In genomic region chr11:123568367-123568870, GRCh38 we compare ENCODE assay signal across 13 cellular contexts.
A peak's percentile ranks its signal among the peaks of the same experiment; 100 is the strongest.
DNase-seq lines count a peak whose midpoint lies in the region; ATAC-seq and TF ChIP-seq lines count a peak whose summit lies in the region.
"Had no signal": no experiment of that assay in that cellular context is flagged by ENCODE, and none has a peak within 500 bp of the region (broad histone marks: within the 10 kb centered on the region; RNA-seq: fewer than 3 reads in every experiment).

No MANE protein-coding gene starts in this region.

- H3K4me3 ChIP-seq in Karpas-422 (ENCODE audit: low read length) (no peak overlapping the region), psoas muscle (no peak overlapping the region), right lobe of liver (no peak overlapping the region)
- H3K4me3 ChIP-seq: BLaER1 treated with 17β-estradiol and CSF1 and Interleukin-3, amounts not matched to agents 10 nM and 100 nM had no signal

- peak overlapping the region; percentile 42; the same call in 1 of the 2 replicates for H3K9ac ChIP-seq in Karpas-422 (ENCODE audit: low read length)
- H3K9ac ChIP-seq: BLaER1 treated with 17β-estradiol and CSF1 and Interleukin-3, amounts not matched to agents 10 nM and 100 nM had no signal

- H2AFZ ChIP-seq in Karpas-422 (ENCODE audit: low read length): no peak overlapping the region

- ATAC-seq in psoas muscle: no peak
- ATAC-seq in right lobe of liver: no peak
- ATAC-seq in GM19395 (IDR thresholded peaks at IDR 0.05; ENCODE audit: unreplicated experiment): no peak
- ATAC-seq: CD8-positive, alpha-beta T cell had no signal

- H3K27ac ChIP-seq in Karpas-422 (ENCODE audit: low read length) (peak overlapping the region; percentile 99), caudate nucleus (ENCODE audit: low read depth, low read length) (peak overlapping the region; percentile 77), layer of hippocampus (ENCODE audit: low read depth, low read length) (peak overlapping the region; percentile 55), psoas muscle (no peak overlapping the region), right lobe of liver (no peak overlapping the region)
- H3K27ac ChIP-seq: BLaER1 treated with 17β-estradiol and CSF1 and Interleukin-3, amounts not matched to agents 10 nM and 100 nM; HL-60 had no signal

- peak overlapping the region; percentile 46 for H3K4me2 ChIP-seq in Karpas-422 (ENCODE audit: low read depth, low read length, poor library complexity, severe bottlenecking)
- H3K4me2 ChIP-seq: BLaER1 treated with 17β-estradiol and CSF1 and Interleukin-3, amounts not matched to agents 10 nM and 100 nM had no signal

- peaks cover 82% of the 10 kb centered on the region for H3K79me2 ChIP-seq in Karpas-422 (ENCODE audit: low read length)

- TF ChIP-seq CTCF in psoas muscle (IDR thresholded peaks at IDR 0.05): no peak
- TF ChIP-seq CTCF in right lobe of liver (IDR thresholded peaks at IDR 0.05): no peak

- H3K36me3 ChIP-seq in Karpas-422 (ENCODE audit: insufficient read depth, low read length) (peaks cover 23% of the 10 kb centered on the region), psoas muscle (ENCODE audit: insufficient read depth in 1 of 2, low read depth in 1 of 2) (no peaks in the 10 kb centered on the region), right lobe of liver (no peaks in the 10 kb centered on the region)
- H3K36me3 ChIP-seq: BLaER1 treated with 17β-estradiol and CSF1 and Interleukin-3, amounts not matched to agents 10 nM and 100 nM had no signal

- DNase-seq in Karpas-422 (no peak), caudate nucleus (lab: John Stamatoyannopoulos, UW) (peak in 1 of 61 donors; percentile 53), psoas muscle (no peak), right lobe of liver (no peak)
- DNase-seq in stimulated activated CD4-positive, alpha-beta T cell treated with anti-CD3 and anti-CD28 coated beads, Interleukin-4, amount 100 ng/mL, for 1 hour: no peak
- DNase-seq: Calu3; CD8-positive, alpha-beta T cell; DMS79 treated with DMSO at 0.1 percent for 48 hours; HCEC 1CT had no signal

- intact Hi-C loops in psoas muscle (cut with DNase I): no loop called here
- intact Hi-C loops in right lobe of liver (cut with DNase I): no loop called here

- no peaks in the 10 kb centered on the region for H3K9me2 ChIP-seq in Karpas-422 (replicated peaks; ENCODE audit: insufficient read depth, low read length)

- H3K4me1 ChIP-seq in Karpas-422 (ENCODE audit: low read length): peaks cover 100% of the 10 kb centered on the region
- no peaks in the 10 kb centered on the region for H3K4me1 ChIP-seq in psoas muscle
- H3K4me1 ChIP-seq in right lobe of liver: no peaks in the 10 kb centered on the region

- H4K20me1 ChIP-seq in Karpas-422 (ENCODE audit: insufficient read depth, low read depth, low read length): no peaks in the 10 kb centered on the region

- WGBS in psoas muscle, 3 donors: 75 to 77% (median 76%) methylated on average over 7 of the region's 7 CpGs
- WGBS in right lobe of liver (ENCODE audit: insufficient coverage, low coverage, low lambda C conversion rate, missing lambda C conversion rate): 48% methylated on average over 3 of the region's 7 CpGs

- H3K9me3 ChIP-seq in Karpas-422 (ENCODE audit: low read length): no peaks in the 10 kb centered on the region
- no peaks in the 10 kb centered on the region for H3K9me3 ChIP-seq in psoas muscle
- H3K9me3 ChIP-seq in right lobe of liver: no peaks in the 10 kb centered on the region
- H3K9me3 ChIP-seq: BLaER1 treated with 17β-estradiol and CSF1 and Interleukin-3, amounts not matched to agents 10 nM and 100 nM had no signal

- no peak for TF ChIP-seq POLR2A in right lobe of liver (IDR thresholded peaks at IDR 0.05)

- H3K27me3 ChIP-seq in Karpas-422 (ENCODE audit: low read length) (no peaks in the 10 kb centered on the region), layer of hippocampus (ENCODE audit: control insufficient read depth, insufficient read depth, low read length) (no peaks in the 10 kb centered on the region), psoas muscle (ENCODE audit: insufficient read depth in 3 of 3, low read length in 2 of 3) (no peaks in the 10 kb centered on the region), right lobe of liver (no peaks in the 10 kb centered on the region)
- H3K27me3 ChIP-seq: BLaER1 treated with 17β-estradiol and CSF1 and Interleukin-3, amounts not matched to agents 10 nM and 100 nM had no signal

Comparison
In these comparisons a context has a peak if more than half of its experiments do, and no peak if none do; other contexts are left out.
1. H3K27ac ChIP-seq: peak in Karpas-422 (single experiment), caudate nucleus (single experiment) and layer of hippocampus (single experiment); none in psoas muscle (single experiment) and right lobe of liver (0 of 3).